Comparison of ENCODE assay signal across 2 cellular contexts in the genomic region with DNA sequence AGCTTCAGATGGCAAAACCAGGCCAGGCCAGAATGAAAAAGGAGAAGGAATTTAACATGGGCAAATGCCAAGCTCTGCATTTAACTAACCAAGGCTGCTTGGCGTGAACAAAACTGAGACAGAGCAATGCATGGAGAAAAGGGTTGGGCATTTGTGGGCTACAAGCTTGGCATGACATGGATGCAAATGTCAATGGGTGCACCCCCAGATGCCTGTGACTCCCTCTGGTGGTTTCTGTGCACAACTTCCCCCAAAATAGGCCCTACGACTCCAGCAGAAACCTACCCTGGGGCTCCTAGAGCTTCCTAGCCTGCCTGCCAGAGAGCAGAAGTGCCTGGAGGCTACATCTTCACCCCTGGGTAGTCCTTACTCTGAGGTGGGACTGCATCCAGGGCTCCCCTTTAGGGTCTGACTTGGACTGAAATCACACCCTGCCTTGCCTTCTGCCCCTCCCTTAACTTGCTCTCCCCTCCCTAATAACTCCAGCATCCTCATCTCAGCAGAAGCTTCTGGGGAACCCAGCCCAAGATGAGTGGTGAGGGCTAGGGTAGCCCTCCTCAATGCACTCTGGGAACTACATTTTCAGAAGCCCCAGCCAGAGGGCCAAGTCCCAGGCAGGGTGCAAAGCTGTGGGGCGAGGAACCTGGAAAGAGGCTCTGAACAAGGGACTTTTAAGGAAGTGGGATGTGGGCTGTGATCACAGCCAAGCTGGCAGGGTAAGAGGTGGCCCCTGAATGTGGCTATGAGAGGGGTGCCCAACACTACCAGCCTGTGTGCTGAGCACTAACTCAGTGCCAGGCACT.
TF ChIP-seq lines count a peak whose summit lies in the region.

No MANE protein-coding gene starts in this region.

TF ChIP-seq in Ishikawa, 13 proteins besides CTCF, POLR2A, EP300 and RAD21 (continued from another document):
- TF ChIP-seq, protein P1, sequence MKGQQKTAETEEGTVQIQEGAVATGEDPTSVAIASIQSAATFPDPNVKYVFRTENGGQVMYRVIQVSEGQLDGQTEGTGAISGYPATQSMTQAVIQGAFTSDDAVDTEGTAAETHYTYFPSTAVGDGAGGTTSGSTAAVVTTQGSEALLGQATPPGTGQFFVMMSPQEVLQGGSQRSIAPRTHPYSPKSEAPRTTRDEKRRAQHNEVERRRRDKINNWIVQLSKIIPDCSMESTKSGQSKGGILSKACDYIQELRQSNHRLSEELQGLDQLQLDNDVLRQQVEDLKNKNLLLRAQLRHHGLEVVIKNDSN (IDR thresholded peaks at IDR 0.05) = no peak
- TF ChIP-seq FOXM1 (IDR thresholded peaks at IDR 0.05; ENCODE audit: borderline replicate concordance, low read depth) = no peak
- TF ChIP-seq, protein P2, sequence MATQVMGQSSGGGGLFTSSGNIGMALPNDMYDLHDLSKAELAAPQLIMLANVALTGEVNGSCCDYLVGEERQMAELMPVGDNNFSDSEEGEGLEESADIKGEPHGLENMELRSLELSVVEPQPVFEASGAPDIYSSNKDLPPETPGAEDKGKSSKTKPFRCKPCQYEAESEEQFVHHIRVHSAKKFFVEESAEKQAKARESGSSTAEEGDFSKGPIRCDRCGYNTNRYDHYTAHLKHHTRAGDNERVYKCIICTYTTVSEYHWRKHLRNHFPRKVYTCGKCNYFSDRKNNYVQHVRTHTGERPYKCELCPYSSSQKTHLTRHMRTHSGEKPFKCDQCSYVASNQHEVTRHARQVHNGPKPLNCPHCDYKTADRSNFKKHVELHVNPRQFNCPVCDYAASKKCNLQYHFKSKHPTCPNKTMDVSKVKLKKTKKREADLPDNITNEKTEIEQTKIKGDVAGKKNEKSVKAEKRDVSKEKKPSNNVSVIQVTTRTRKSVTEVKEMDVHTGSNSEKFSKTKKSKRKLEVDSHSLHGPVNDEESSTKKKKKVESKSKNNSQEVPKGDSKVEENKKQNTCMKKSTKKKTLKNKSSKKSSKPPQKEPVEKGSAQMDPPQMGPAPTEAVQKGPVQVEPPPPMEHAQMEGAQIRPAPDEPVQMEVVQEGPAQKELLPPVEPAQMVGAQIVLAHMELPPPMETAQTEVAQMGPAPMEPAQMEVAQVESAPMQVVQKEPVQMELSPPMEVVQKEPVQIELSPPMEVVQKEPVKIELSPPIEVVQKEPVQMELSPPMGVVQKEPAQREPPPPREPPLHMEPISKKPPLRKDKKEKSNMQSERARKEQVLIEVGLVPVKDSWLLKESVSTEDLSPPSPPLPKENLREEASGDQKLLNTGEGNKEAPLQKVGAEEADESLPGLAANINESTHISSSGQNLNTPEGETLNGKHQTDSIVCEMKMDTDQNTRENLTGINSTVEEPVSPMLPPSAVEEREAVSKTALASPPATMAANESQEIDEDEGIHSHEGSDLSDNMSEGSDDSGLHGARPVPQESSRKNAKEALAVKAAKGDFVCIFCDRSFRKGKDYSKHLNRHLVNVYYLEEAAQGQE (IDR thresholded peaks at IDR 0.05; ENCODE audit: low read depth) = no peak
- TF ChIP-seq, protein P3, sequence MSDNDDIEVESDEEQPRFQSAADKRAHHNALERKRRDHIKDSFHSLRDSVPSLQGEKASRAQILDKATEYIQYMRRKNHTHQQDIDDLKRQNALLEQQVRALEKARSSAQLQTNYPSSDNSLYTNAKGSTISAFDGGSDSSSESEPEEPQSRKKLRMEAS (IDR thresholded peaks at IDR 0.05) = no peak
- no peak for TF ChIP-seq CEBPB (IDR thresholded peaks at IDR 0.05)
- TF ChIP-seq TEAD4 (IDR thresholded peaks at IDR 0.05) = no peak
- no peak for TF ChIP-seq TAF1 (IDR thresholded peaks at IDR 0.05; ENCODE audit: low read depth)
- TF ChIP-seq YY1 (IDR thresholded peaks at IDR 0.05; ENCODE audit: low read depth) = no peak
- no peak for TF ChIP-seq NFIC (IDR thresholded peaks at IDR 0.05)
- no peak for TF ChIP-seq CREB1 (IDR thresholded peaks at IDR 0.05; ENCODE audit: low read depth)
TF ChIP-seq in Ishikawa: peak in this region for 0.

TF ChIP-seq in K562, 482 proteins besides CTCF, POLR2A, EP300 and RAD21 (continued from another document):
- TF ChIP-seq, protein P4, sequence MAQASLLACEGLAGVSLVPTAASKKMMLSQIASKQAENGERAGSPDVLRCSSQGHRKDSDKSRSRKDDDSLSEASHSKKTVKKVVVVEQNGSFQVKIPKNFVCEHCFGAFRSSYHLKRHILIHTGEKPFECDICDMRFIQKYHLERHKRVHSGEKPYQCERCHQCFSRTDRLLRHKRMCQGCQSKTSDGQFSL (CRISPR knock-in tag; IDR thresholded peaks at IDR 0.05) = peak; percentile 39; the same call in 1 of the 2 replicates
- TF ChIP-seq, protein P4 (tag; IDR thresholded peaks at IDR 0.05) = no peak; a peak in 1 of 4 replicates
- peak; percentile 63 for TF ChIP-seq SMC3 (conservative IDR thresholded peaks at IDR 0.05; ENCODE audit: insufficient read depth, low read depth, low read length)
- TF ChIP-seq MYNN (IDR thresholded peaks at IDR 0.05) = no peak
- 0 out of 2 replicates have a peak, but pooled peaks have one; percentile 11 for TF ChIP-seq MYNN (CRISPR knock-in tag; IDR thresholded peaks at IDR 0.05)
- TF ChIP-seq, protein P5, sequence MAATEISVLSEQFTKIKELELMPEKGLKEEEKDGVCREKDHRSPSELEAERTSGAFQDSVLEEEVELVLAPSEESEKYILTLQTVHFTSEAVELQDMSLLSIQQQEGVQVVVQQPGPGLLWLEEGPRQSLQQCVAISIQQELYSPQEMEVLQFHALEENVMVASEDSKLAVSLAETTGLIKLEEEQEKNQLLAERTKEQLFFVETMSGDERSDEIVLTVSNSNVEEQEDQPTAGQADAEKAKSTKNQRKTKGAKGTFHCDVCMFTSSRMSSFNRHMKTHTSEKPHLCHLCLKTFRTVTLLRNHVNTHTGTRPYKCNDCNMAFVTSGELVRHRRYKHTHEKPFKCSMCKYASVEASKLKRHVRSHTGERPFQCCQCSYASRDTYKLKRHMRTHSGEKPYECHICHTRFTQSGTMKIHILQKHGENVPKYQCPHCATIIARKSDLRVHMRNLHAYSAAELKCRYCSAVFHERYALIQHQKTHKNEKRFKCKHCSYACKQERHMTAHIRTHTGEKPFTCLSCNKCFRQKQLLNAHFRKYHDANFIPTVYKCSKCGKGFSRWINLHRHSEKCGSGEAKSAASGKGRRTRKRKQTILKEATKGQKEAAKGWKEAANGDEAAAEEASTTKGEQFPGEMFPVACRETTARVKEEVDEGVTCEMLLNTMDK (IDR thresholded peaks at IDR 0.05; ENCODE audit: borderline replicate concordance, insufficient read depth, low read depth, low read length, poor library complexity, severe bottlenecking) = peak; percentile 54
- TF ChIP-seq ZNF12 (CRISPR knock-in tag; IDR thresholded peaks at IDR 0.05) = no peak
- peak; percentile 58; the same call in 1 of the 2 replicates for TF ChIP-seq SPI1 (IDR thresholded peaks at IDR 0.05; ENCODE audit: borderline replicate concordance, low read depth, low read length)
- TF ChIP-seq, protein P6, sequence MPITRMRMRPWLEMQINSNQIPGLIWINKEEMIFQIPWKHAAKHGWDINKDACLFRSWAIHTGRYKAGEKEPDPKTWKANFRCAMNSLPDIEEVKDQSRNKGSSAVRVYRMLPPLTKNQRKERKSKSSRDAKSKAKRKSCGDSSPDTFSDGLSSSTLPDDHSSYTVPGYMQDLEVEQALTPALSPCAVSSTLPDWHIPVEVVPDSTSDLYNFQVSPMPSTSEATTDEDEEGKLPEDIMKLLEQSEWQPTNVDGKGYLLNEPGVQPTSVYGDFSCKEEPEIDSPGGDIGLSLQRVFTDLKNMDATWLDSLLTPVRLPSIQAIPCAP (CRISPR knock-in tag; IDR thresholded peaks at IDR 0.05; ENCODE audit: borderline replicate concordance) = no peak
